ENCODE assay signal across 1 cellular context in the genomic region with DNA sequence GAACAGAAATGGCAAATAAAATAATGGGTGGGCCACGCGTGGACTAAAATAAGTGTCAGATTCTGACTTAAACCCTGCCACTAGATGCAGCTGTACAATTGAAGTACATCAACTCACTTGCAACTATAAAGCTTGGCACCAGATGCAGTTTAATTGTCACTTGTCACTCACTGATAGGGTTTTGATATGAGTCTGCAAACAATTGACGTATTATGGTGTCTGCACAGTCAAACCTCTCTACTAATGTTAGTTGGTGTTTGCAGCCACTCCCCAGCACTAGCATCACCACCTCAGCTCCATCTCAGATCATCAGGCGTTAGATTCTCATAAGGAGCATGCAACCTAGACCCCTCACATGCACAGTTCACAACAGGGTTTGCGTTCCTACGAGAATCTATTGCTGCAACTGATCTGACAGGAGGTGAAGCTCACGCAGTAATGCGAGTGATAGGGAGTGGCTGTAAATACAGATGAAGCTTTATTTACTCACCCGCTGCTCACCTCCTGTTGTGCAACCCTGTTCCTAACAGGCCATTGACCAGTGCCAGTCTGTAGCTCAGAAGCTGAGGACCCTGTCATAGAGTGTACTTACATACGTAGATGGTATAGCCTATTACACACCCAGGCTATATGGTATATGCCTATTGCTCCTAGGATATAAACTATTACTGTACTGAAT.
TF ChIP-seq lines count a peak whose summit lies in the region.

No MANE protein-coding gene starts in this region.

TF ChIP-seq in HepG2, 621 proteins besides CTCF, POLR2A, EP300 and RAD21 (continued from another document and continues in another):
- TF ChIP-seq, protein P1, sequence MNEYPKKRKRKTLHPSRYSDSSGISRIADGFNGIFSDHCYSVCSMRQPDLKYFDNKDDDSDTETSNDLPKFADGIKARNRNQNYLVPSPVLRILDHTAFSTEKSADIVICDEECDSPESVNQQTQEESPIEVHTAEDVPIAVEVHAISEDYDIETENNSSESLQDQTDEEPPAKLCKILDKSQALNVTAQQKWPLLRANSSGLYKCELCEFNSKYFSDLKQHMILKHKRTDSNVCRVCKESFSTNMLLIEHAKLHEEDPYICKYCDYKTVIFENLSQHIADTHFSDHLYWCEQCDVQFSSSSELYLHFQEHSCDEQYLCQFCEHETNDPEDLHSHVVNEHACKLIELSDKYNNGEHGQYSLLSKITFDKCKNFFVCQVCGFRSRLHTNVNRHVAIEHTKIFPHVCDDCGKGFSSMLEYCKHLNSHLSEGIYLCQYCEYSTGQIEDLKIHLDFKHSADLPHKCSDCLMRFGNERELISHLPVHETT (CRISPR knock-in tag; conservative IDR thresholded peaks at IDR 0.05), result 0 out of 2 replicates have a peak, but pooled peaks have one; percentile 28
- TF ChIP-seq, protein P2, sequence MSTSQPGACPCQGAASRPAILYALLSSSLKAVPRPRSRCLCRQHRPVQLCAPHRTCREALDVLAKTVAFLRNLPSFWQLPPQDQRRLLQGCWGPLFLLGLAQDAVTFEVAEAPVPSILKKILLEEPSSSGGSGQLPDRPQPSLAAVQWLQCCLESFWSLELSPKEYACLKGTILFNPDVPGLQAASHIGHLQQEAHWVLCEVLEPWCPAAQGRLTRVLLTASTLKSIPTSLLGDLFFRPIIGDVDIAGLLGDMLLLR (CRISPR knock-in tag; IDR thresholded peaks at IDR 0.05), result no peak
- TF ChIP-seq, protein P3, sequence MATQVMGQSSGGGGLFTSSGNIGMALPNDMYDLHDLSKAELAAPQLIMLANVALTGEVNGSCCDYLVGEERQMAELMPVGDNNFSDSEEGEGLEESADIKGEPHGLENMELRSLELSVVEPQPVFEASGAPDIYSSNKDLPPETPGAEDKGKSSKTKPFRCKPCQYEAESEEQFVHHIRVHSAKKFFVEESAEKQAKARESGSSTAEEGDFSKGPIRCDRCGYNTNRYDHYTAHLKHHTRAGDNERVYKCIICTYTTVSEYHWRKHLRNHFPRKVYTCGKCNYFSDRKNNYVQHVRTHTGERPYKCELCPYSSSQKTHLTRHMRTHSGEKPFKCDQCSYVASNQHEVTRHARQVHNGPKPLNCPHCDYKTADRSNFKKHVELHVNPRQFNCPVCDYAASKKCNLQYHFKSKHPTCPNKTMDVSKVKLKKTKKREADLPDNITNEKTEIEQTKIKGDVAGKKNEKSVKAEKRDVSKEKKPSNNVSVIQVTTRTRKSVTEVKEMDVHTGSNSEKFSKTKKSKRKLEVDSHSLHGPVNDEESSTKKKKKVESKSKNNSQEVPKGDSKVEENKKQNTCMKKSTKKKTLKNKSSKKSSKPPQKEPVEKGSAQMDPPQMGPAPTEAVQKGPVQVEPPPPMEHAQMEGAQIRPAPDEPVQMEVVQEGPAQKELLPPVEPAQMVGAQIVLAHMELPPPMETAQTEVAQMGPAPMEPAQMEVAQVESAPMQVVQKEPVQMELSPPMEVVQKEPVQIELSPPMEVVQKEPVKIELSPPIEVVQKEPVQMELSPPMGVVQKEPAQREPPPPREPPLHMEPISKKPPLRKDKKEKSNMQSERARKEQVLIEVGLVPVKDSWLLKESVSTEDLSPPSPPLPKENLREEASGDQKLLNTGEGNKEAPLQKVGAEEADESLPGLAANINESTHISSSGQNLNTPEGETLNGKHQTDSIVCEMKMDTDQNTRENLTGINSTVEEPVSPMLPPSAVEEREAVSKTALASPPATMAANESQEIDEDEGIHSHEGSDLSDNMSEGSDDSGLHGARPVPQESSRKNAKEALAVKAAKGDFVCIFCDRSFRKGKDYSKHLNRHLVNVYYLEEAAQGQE (IDR thresholded peaks at IDR 0.05; ENCODE audit: borderline replicate concordance in 1 of 2, low read depth in 1 of 2, low read length in 2 of 2), result 0 out of 4 replicates have a peak, but pooled peaks of 1 of the 2 experiments have one; percentile 23
- no peak for TF ChIP-seq TCF12 (IDR thresholded peaks at IDR 0.05)
- TF ChIP-seq TCF12 (CRISPR knock-in tag; IDR thresholded peaks at IDR 0.05), result no peak
- TF ChIP-seq KAT7 (CRISPR knock-in tag; IDR thresholded peaks at IDR 0.05; ENCODE audit: borderline replicate concordance), result no peak
- no peak for TF ChIP-seq FOXC1 (CRISPR knock-in tag; IDR thresholded peaks at IDR 0.05; ENCODE audit: borderline replicate concordance)
- no peak for TF ChIP-seq NAIF1 (CRISPR knock-in tag; IDR thresholded peaks at IDR 0.05; ENCODE audit: borderline replicate concordance)
- no peak for TF ChIP-seq ZNF7 (CRISPR knock-in tag; IDR thresholded peaks at IDR 0.05)
- TF ChIP-seq, protein P4, sequence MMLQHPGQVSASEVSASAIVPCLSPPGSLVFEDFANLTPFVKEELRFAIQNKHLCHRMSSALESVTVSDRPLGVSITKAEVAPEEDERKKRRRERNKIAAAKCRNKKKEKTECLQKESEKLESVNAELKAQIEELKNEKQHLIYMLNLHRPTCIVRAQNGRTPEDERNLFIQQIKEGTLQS (CRISPR knock-in tag; IDR thresholded peaks at IDR 0.05), result no peak
- peak; percentile 63; the same call in 1 of the 2 replicates for TF ChIP-seq ZNF543 (CRISPR knock-in tag; IDR thresholded peaks at IDR 0.05)
- TF ChIP-seq ZNF484 (CRISPR knock-in tag; IDR thresholded peaks at IDR 0.05; ENCODE audit: borderline replicate concordance, low read depth), result no peak
- no peak for TF ChIP-seq ZBTB3 (CRISPR knock-in tag; IDR thresholded peaks at IDR 0.05; ENCODE audit: borderline replicate concordance, low read depth)
- peak; percentile 90 for TF ChIP-seq ARNTL (CRISPR knock-in tag; IDR thresholded peaks at IDR 0.05)
- TF ChIP-seq ZNF790 (CRISPR knock-in tag; IDR thresholded peaks at IDR 0.05; ENCODE audit: borderline replicate concordance), result no peak
- no peak for TF ChIP-seq ZNF709 (CRISPR knock-in tag; IDR thresholded peaks at IDR 0.05)
- TF ChIP-seq PCBP2 (optimal IDR thresholded peaks at IDR 0.05; ENCODE audit: low read depth, low read length, poor library complexity, severe bottlenecking), result no peak
- no peak for TF ChIP-seq ZNF674 (CRISPR knock-in tag; IDR thresholded peaks at IDR 0.05; ENCODE audit: low read depth)
- no peak for TF ChIP-seq NCOA1 (CRISPR knock-in tag; IDR thresholded peaks at IDR 0.05)
- TF ChIP-seq CHCHD3 (CRISPR knock-in tag; IDR thresholded peaks at IDR 0.05), result no peak
- TF ChIP-seq SP5 (CRISPR knock-in tag; IDR thresholded peaks at IDR 0.05; ENCODE audit: borderline replicate concordance, low read depth), result peak; percentile 96
- no peak for TF ChIP-seq ZFYVE20 (CRISPR knock-in tag; IDR thresholded peaks at IDR 0.05; ENCODE audit: borderline replicate concordance, low read depth)
- TF ChIP-seq, protein P5, sequence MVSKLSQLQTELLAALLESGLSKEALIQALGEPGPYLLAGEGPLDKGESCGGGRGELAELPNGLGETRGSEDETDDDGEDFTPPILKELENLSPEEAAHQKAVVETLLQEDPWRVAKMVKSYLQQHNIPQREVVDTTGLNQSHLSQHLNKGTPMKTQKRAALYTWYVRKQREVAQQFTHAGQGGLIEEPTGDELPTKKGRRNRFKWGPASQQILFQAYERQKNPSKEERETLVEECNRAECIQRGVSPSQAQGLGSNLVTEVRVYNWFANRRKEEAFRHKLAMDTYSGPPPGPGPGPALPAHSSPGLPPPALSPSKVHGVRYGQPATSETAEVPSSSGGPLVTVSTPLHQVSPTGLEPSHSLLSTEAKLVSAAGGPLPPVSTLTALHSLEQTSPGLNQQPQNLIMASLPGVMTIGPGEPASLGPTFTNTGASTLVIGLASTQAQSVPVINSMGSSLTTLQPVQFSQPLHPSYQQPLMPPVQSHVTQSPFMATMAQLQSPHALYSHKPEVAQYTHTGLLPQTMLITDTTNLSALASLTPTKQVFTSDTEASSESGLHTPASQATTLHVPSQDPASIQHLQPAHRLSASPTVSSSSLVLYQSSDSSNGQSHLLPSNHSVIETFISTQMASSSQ (IDR thresholded peaks at IDR 0.05; ENCODE audit: low read depth), result 0 out of 2 replicates have a peak, but pooled peaks have one; percentile 24
- TF ChIP-seq, protein P5 (CRISPR knock-in tag; IDR thresholded peaks at IDR 0.05; ENCODE audit: borderline replicate concordance), result peak; percentile 66; the same call in 1 of the 2 replicates
- TF ChIP-seq KLF15 (CRISPR knock-in tag; IDR thresholded peaks at IDR 0.05; ENCODE audit: borderline replicate concordance), result no peak
- no peak for TF ChIP-seq PRMT3 (CRISPR knock-in tag; IDR thresholded peaks at IDR 0.05; ENCODE audit: borderline replicate concordance, low read depth)
- TF ChIP-seq FOSL2 (CRISPR knock-in tag; IDR thresholded peaks at IDR 0.05), result peak; percentile 92
- TF ChIP-seq HNRNPL (IDR thresholded peaks at IDR 0.05; ENCODE audit: low read depth, low read length), result no peak
- TF ChIP-seq ZBTB20 (CRISPR knock-in tag; IDR thresholded peaks at IDR 0.05; ENCODE audit: borderline replicate concordance, low read depth), result peak; percentile 62; the same call in 1 of the 2 replicates
- TF ChIP-seq ZNF569 (CRISPR knock-in tag; IDR thresholded peaks at IDR 0.05; ENCODE audit: borderline replicate concordance), result no peak
- no peak for TF ChIP-seq ZFP36L1 (CRISPR knock-in tag; IDR thresholded peaks at IDR 0.05)
- TF ChIP-seq CHD4 (IDR thresholded peaks at IDR 0.05; ENCODE audit: borderline replicate concordance, low read length), result no peak
- TF ChIP-seq FOXM1 (CRISPR knock-in tag; IDR thresholded peaks at IDR 0.05), result no peak
- TF ChIP-seq, protein P6, sequence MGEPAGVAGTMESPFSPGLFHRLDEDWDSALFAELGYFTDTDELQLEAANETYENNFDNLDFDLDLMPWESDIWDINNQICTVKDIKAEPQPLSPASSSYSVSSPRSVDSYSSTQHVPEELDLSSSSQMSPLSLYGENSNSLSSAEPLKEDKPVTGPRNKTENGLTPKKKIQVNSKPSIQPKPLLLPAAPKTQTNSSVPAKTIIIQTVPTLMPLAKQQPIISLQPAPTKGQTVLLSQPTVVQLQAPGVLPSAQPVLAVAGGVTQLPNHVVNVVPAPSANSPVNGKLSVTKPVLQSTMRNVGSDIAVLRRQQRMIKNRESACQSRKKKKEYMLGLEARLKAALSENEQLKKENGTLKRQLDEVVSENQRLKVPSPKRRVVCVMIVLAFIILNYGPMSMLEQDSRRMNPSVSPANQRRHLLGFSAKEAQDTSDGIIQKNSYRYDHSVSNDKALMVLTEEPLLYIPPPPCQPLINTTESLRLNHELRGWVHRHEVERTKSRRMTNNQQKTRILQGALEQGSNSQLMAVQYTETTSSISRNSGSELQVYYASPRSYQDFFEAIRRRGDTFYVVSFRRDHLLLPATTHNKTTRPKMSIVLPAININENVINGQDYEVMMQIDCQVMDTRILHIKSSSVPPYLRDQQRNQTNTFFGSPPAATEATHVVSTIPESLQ (CRISPR knock-in tag; conservative IDR thresholded peaks at IDR 0.05), result no peak
- 0 out of 2 replicates have a peak, but pooled peaks have one; percentile 48 for TF ChIP-seq ZNF589 (CRISPR knock-in tag; conservative IDR thresholded peaks at IDR 0.05)
- TF ChIP-seq, protein P7, sequence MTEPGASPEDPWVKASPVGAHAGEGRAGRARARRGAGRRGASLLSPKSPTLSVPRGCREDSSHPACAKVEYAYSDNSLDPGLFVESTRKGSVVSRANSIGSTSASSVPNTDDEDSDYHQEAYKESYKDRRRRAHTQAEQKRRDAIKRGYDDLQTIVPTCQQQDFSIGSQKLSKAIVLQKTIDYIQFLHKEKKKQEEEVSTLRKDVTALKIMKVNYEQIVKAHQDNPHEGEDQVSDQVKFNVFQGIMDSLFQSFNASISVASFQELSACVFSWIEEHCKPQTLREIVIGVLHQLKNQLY (CRISPR knock-in tag; IDR thresholded peaks at IDR 0.05), result peak; percentile 89
- no peak for TF ChIP-seq GLI4 (CRISPR knock-in tag; IDR thresholded peaks at IDR 0.05; ENCODE audit: borderline replicate concordance)
- no peak for TF ChIP-seq MAZ (IDR thresholded peaks at IDR 0.05; ENCODE audit: borderline replicate concordance, low read depth, low read length)
- TF ChIP-seq MAZ (CRISPR knock-in tag; IDR thresholded peaks at IDR 0.05; ENCODE audit: low read depth), result no peak
- 0 out of 2 replicates have a peak, but pooled peaks have one; percentile 37 for TF ChIP-seq ATF1 (CRISPR knock-in tag; IDR thresholded peaks at IDR 0.05)
- 0 out of 2 replicates have a peak, but pooled peaks have one; percentile 41 for TF ChIP-seq ZZZ3 (CRISPR knock-in tag; IDR thresholded peaks at IDR 0.05; ENCODE audit: borderline replicate concordance)
- TF ChIP-seq SMARCE1 (IDR thresholded peaks at IDR 0.05; ENCODE audit: borderline replicate concordance), result no peak
- no peak for TF ChIP-seq TCF7 (IDR thresholded peaks at IDR 0.05; ENCODE audit: low read depth)
- TF ChIP-seq, protein P8, sequence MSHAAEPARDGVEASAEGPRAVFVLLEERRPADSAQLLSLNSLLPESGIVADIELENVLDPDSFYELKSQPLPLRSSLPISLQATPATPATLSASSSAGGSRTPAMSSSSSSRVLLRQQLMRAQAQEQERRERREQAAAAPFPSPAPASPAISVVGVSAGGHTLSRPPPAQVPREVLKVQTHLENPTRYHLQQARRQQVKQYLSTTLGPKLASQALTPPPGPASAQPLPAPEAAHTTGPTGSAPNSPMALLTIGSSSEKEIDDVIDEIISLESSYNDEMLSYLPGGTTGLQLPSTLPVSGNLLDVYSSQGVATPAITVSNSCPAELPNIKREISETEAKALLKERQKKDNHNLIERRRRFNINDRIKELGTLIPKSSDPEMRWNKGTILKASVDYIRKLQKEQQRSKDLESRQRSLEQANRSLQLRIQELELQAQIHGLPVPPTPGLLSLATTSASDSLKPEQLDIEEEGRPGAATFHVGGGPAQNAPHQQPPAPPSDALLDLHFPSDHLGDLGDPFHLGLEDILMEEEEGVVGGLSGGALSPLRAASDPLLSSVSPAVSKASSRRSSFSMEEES (CRISPR knock-in tag; IDR thresholded peaks at IDR 0.05), result no peak
- no peak for TF ChIP-seq ZNF17 (CRISPR knock-in tag; IDR thresholded peaks at IDR 0.05)
- peak; percentile 75; the same call in 1 of the 2 replicates for TF ChIP-seq TARDBP (CRISPR knock-in tag; IDR thresholded peaks at IDR 0.05)
- no peak for TF ChIP-seq PCBP1 (IDR thresholded peaks at IDR 0.05; ENCODE audit: borderline replicate concordance, low read depth, low read length)
- TF ChIP-seq, protein P9, sequence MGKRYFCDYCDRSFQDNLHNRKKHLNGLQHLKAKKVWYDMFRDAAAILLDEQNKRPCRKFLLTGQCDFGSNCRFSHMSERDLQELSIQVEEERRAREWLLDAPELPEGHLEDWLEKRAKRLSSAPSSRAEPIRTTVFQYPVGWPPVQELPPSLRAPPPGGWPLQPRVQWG (CRISPR knock-in tag; IDR thresholded peaks at IDR 0.05; ENCODE audit: borderline replicate concordance, low read depth), result no peak
- TF ChIP-seq RFXANK (CRISPR knock-in tag; IDR thresholded peaks at IDR 0.05), result no peak
